1 cellular context compared by ENCODE assay signal in genomic region chr6:29963697-29964096, GRCh38.
TF ChIP-seq lines count a peak whose summit lies in the region.

No MANE protein-coding gene starts in this region.

TF ChIP-seq in HEK293, 187 proteins besides CTCF, POLR2A, EP300 and RAD21:
- TF ChIP-seq ZNF580 (tag by site-specific recombination; IDR thresholded peaks at IDR 0.05), result peak; percentile 63; the same call in 1 of the 2 replicates
- TF ChIP-seq ZNF146 (tag by site-specific recombination; IDR thresholded peaks at IDR 0.05), result peak; percentile 90
TF ChIP-seq in HEK293: peak in this region for 2; not testable (repeated sequence) for 185.
